ENCODE assay signal across 11 cellular contexts in genomic region chr10:78805176-78805575, GRCh38.
DNase-seq lines count a peak whose midpoint lies in the region; ATAC-seq and TF ChIP-seq lines count a peak whose summit lies in the region.
"Had no signal": no experiment of that assay in that cellular context is flagged by ENCODE, and none has a peak within 500 bp of the region (broad histone marks: within the 10 kb centered on the region; RNA-seq: fewer than 3 reads in every experiment).

No MANE protein-coding gene starts in this region.

- no peaks in the 10 kb centered on the region for H4K20me1 ChIP-seq in SK-N-SH (ENCODE audit: insufficient read depth)
- H4K20me1 ChIP-seq in Karpas-422 (ENCODE audit: insufficient read depth, low read depth, low read length): no peaks in the 10 kb centered on the region

- no peaks in the 10 kb centered on the region for H3K79me2 ChIP-seq in SK-N-SH (ENCODE audit: insufficient read depth)
- H3K79me2 ChIP-seq in Karpas-422 (ENCODE audit: low read length): no peaks in the 10 kb centered on the region

- WGBS in SK-N-SH (ENCODE audit: low lambda C conversion rate): 10% methylated on average over 6 of the region's 6 CpGs
- 26 to 39% (median 27%) methylated on average over 6 of the region's 6 CpGs for WGBS in psoas muscle, 3 donors

- no peak; the same call in none of the 2 replicates for TF ChIP-seq RAD21 in SK-N-SH (IDR thresholded peaks at IDR 0.05; ENCODE audit: low read length)

- ATAC-seq in Right ventricle myocardium superior (ENCODE audit: poor library complexity) (peak; percentile 92), psoas muscle (peak; percentile 48 to 62 (median 52)), HG03108 (IDR thresholded peaks at IDR 0.05; ENCODE audit: unreplicated experiment) (no peak), GM18909 (IDR thresholded peaks at IDR 0.05; ENCODE audit: poor library complexity, unreplicated experiment) (no peak)

- H3K9ac ChIP-seq in SK-N-SH (peak overlapping the region; percentile 45; the same call in 1 of the 2 replicates), Karpas-422 (ENCODE audit: low read length) (no peak overlapping the region)

- TF ChIP-seq CTCF in SK-N-SH (IDR thresholded peaks at IDR 0.05) (no peak), psoas muscle (IDR thresholded peaks at IDR 0.05) (no peak)

- peak; percentile 83 to 91; a peak in 3 of 4 replicates for TF ChIP-seq EP300 in SK-N-SH (IDR thresholded peaks at IDR 0.05; ENCODE audit: borderline replicate concordance in 1 of 2, low read depth in 1 of 2, low read length in 1 of 2)

- H3K27me3 ChIP-seq in SK-N-SH (ENCODE audit: insufficient read depth): no peaks in the 10 kb centered on the region
- H3K27me3 ChIP-seq in psoas muscle (ENCODE audit: insufficient read depth in 3 of 3, low read length in 2 of 3): no peaks in the 10 kb centered on the region
- H3K27me3 ChIP-seq in Karpas-422 (ENCODE audit: low read length): no peaks in the 10 kb centered on the region

- peaks cover 22 to 89% of the 10 kb centered on the region in 2 experiments for H3K4me1 ChIP-seq in SK-N-SH (ENCODE audit: control insufficient read depth in 1 of 2, insufficient read depth in 2 of 2, low read depth in 1 of 2, low read length in 1 of 2)
- peaks cover 9% of the 10 kb centered on the region for H3K4me1 ChIP-seq in psoas muscle
- no peaks in the 10 kb centered on the region for H3K4me1 ChIP-seq in Karpas-422 (ENCODE audit: low read length)

- peaks cover 17% of the 10 kb centered on the region for H3F3A ChIP-seq in SK-N-SH (replicated peaks; ENCODE audit: insufficient read depth)

- CTCF ChIA-PET in SK-N-SH (lab: Yijun Ruan, JAX): interaction anchor here (0.8 to 1.9 kb wide), 7 partner anchors 35 to 757 kb away, joined by 3 to 4 read pairs (median 3); no protein-coding TSS in a partner anchor

- H3K9me2 ChIP-seq in SK-N-SH: no peaks in the 10 kb centered on the region
- H3K9me2 ChIP-seq in Karpas-422 (replicated peaks; ENCODE audit: insufficient read depth, low read length): no peaks in the 10 kb centered on the region

- intact Hi-C loops in Right ventricle myocardium superior (cut with DNase I): no loop called here
- intact Hi-C loops in psoas muscle (cut with DNase I): no loop called here

- H3K9me3 ChIP-seq in SK-N-SH (no peaks in the 10 kb centered on the region), psoas muscle (no peaks in the 10 kb centered on the region), Karpas-422 (ENCODE audit: low read length) (no peaks in the 10 kb centered on the region)

- peak overlapping the region; percentile 88 to 100 for H3K27ac ChIP-seq in SK-N-SH (ENCODE audit: low read depth in 2 of 2, low read length in 1 of 2)
- H3K27ac ChIP-seq in psoas muscle: peak overlapping the region; percentile 30
- no peak overlapping the region for H3K27ac ChIP-seq in Karpas-422 (ENCODE audit: low read length)
- H3K27ac ChIP-seq: PC-9 had no signal

- H3K4me2 ChIP-seq in SK-N-SH (peak overlapping the region; percentile 49; the same call in 1 of the 2 replicates), Karpas-422 (ENCODE audit: low read depth, low read length, poor library complexity, severe bottlenecking) (no peak overlapping the region)
- H3K4me2 ChIP-seq: PC-9 had no signal

- H3K36me3 ChIP-seq in SK-N-SH (replicated peaks in 1 of 2; ENCODE audit: control insufficient read depth in 1 of 2, insufficient read depth in 2 of 2, low read length in 1 of 2): no peaks in the 10 kb centered on the region
- H3K36me3 ChIP-seq in psoas muscle (ENCODE audit: insufficient read depth in 1 of 2, low read depth in 1 of 2): no peaks in the 10 kb centered on the region
- H3K36me3 ChIP-seq in Karpas-422 (ENCODE audit: insufficient read depth, low read length): no peaks in the 10 kb centered on the region

- H2AFZ ChIP-seq in SK-N-SH (ENCODE audit: low read depth) (no peak overlapping the region), Karpas-422 (ENCODE audit: low read length) (no peak overlapping the region)
- H2AFZ ChIP-seq: PC-9 had no signal

- H3K4me3 ChIP-seq in SK-N-SH (ENCODE audit: low read depth in 2 of 2, low read length in 1 of 2): no peak overlapping the region
- H3K4me3 ChIP-seq in psoas muscle: no peak overlapping the region
- H3K4me3 ChIP-seq in Karpas-422 (ENCODE audit: low read length): no peak overlapping the region
- H3K4me3 ChIP-seq: PC-9 had no signal

- DNase-seq in Daoy (ENCODE audit: low read depth): peak; percentile 90
- peak; percentile 84 for DNase-seq in SK-N-SH
- DNase-seq in Right ventricle myocardium superior: peak; percentile 88
- DNase-seq in psoas muscle: peak; percentile 63 to 74
- no peak for DNase-seq in activated naive CD4-positive, alpha-beta T cell (lab: John Stamatoyannopoulos, UW)
- no peak for DNase-seq in Karpas-422
- DNase-seq: activated naive CD4-positive, alpha-beta T cell treated with anti-CD3 and anti-CD28 coated beads, Interleukin-2, amount 50 U/mL, for 16 hours; occipital lobe had no signal

- POLR2A ChIA-PET in SK-N-SH (lab: Yijun Ruan, JAX): interaction anchor here (0.7 to 1.3 kb wide), 2 partner anchors 59 to 62 kb away, joined by 3 to 4 read pairs; no protein-coding TSS in a partner anchor

TF ChIP-seq in SK-N-SH, 30 proteins besides CTCF, POLR2A, EP300 and RAD21 (continues in another document):
- TF ChIP-seq CHD2 (IDR thresholded peaks at IDR 0.05; ENCODE audit: low read length, partially characterized antibody): peak; percentile 68
- no peak for TF ChIP-seq GABPA (IDR thresholded peaks at IDR 0.05; ENCODE audit: low read depth)
- TF ChIP-seq POLR2AphosphoS5 (IDR thresholded peaks at IDR 0.05; ENCODE audit: low read depth, low read length): peak; percentile 87
- peak; percentile 34; the same call in 1 of the 2 replicates for TF ChIP-seq FOXM1 (IDR thresholded peaks at IDR 0.05; ENCODE audit: low read depth)
- no peak for TF ChIP-seq NRF1 (IDR thresholded peaks at IDR 0.05; ENCODE audit: low read depth, low read length)
- TF ChIP-seq RFX5 (IDR thresholded peaks at IDR 0.05; ENCODE audit: low read length): no peak
- TF ChIP-seq GATA2 (CRISPR knock-in tag; IDR thresholded peaks at IDR 0.05): peak; percentile 77
- no peak for TF ChIP-seq USF2 (IDR thresholded peaks at IDR 0.05; ENCODE audit: borderline replicate concordance, low read depth, low read length)
- TF ChIP-seq TCF12 (IDR thresholded peaks at IDR 0.05): peak; percentile 99
- TF ChIP-seq NFIC (IDR thresholded peaks at IDR 0.05; ENCODE audit: borderline replicate concordance): peak; percentile 87
- TF ChIP-seq FOXJ3 (CRISPR knock-in tag; IDR thresholded peaks at IDR 0.05): peak; percentile 86
- TF ChIP-seq TAF1 (IDR thresholded peaks at IDR 0.05; ENCODE audit: borderline replicate concordance, low read depth, low read length): no peak; the same call in 1 of the 2 replicates
- TF ChIP-seq USF1 (IDR thresholded peaks at IDR 0.05; ENCODE audit: borderline replicate concordance, low read depth): 0 out of 2 replicates have a peak, but pooled peaks have one; percentile 23
- peak; percentile 91; the same call in 1 of the 2 replicates for TF ChIP-seq SIN3A (IDR thresholded peaks at IDR 0.05; ENCODE audit: borderline replicate concordance, low read depth, low read length)
- no peak for TF ChIP-seq ELF1 (IDR thresholded peaks at IDR 0.05)
- TF ChIP-seq JUND (IDR thresholded peaks at IDR 0.05): peak; percentile 49; the same call in 1 of the 2 replicates
- TF ChIP-seq MXI1 (IDR thresholded peaks at IDR 0.05; ENCODE audit: low read depth, low read length): peak; percentile 84
- peak; percentile 46; the same call in 1 of the 2 replicates for TF ChIP-seq FOSL2 (IDR thresholded peaks at IDR 0.05; ENCODE audit: borderline replicate concordance, low read depth)
- TF ChIP-seq ZBTB33 (IDR thresholded peaks at IDR 0.05; ENCODE audit: borderline replicate concordance, low read depth): no peak
- TF ChIP-seq YY1 (IDR thresholded peaks at IDR 0.05; ENCODE audit: low read depth): no peak
- TF ChIP-seq PBX3 (IDR thresholded peaks at IDR 0.05): peak; percentile 90

Comparison
In these comparisons a context has a peak if more than half of its experiments do, and no peak if none do; other contexts are left out.
1. DNase-seq: peak in Daoy (single experiment), SK-N-SH (single experiment), Right ventricle myocardium superior (single experiment) and psoas muscle (2 of 2); none in activated naive CD4-positive, alpha-beta T cell (0 of 4) and Karpas-422 (single experiment).
2. ATAC-seq: peak in Right ventricle myocardium superior (single experiment) and psoas muscle (4 of 4); none in HG03108 (single experiment) and GM18909 (single experiment).